16 cellular contexts compared by ENCODE assay signal in the genomic region with DNA sequence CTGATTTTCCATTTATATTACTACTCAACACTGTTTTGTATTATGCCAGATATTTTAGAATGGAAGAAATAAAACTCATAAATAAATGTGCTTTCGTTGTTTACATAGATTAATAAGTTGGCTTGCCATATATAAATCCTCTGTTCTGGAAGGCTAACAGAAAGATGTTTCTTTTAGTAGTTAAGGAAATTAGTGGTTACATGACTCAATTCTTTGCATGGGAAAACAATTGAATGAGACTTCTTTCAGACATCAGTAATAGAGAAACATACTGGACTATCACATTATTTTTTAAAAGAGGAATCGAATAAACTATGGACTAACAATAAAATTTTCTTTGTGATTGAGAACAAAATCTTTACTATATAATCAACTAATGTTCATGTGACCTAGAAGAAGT.
DNase-seq lines count a peak whose midpoint lies in the region; ATAC-seq and TF ChIP-seq lines count a peak whose summit lies in the region.
"Had no signal": no experiment of that assay in that cellular context is flagged by ENCODE, and none has a peak within 500 bp of the region (broad histone marks: within the 10 kb centered on the region; RNA-seq: fewer than 3 reads in every experiment).

No MANE protein-coding gene starts in this region.

- no peaks in the 10 kb centered on the region for H3K27me3 Mint-ChIP-seq in activated CD4-positive, alpha-beta memory T cell treated with anti-CD3 and anti-CD28 coated beads, Interleukin-2, amount 10 ng/mL, durations not matched to agents 7 days and 5 days
- H3K27me3 Mint-ChIP-seq: CD4-positive, alpha-beta memory T cell had no signal

- CTCF ChIA-PET in activated CD4-positive, alpha-beta memory T cell treated with anti-CD3 and anti-CD28 coated beads, Interleukin-2, amount 10 ng/mL, durations not matched to agents 7 days and 5 days (lab: Charles Lee) = no interaction called here

- H3K9me3 Mint-ChIP-seq in activated CD4-positive, alpha-beta memory T cell treated with anti-CD3 and anti-CD28 coated beads, Interleukin-2, amount 10 ng/mL, durations not matched to agents 7 days and 5 days = no peaks in the 10 kb centered on the region
- H3K9me3 Mint-ChIP-seq: CD4-positive, alpha-beta memory T cell had no signal

- H3K36me3 Mint-ChIP-seq in activated CD4-positive, alpha-beta memory T cell treated with anti-CD3 and anti-CD28 coated beads, Interleukin-2, amount 10 ng/mL, durations not matched to agents 7 days and 5 days (ENCODE audit: low read depth) = no peaks in the 10 kb centered on the region
- H3K36me3 Mint-ChIP-seq: CD4-positive, alpha-beta memory T cell had no signal

- no peak overlapping the region for H3K27ac Mint-ChIP-seq in activated CD4-positive, alpha-beta memory T cell treated with anti-CD3 and anti-CD28 coated beads, Interleukin-2, amount 10 ng/mL, durations not matched to agents 7 days and 5 days
- H3K27ac Mint-ChIP-seq: CD4-positive, alpha-beta memory T cell had no signal

- TF ChIP-seq CTCF in astrocyte of the spinal cord (IDR thresholded peaks at IDR 0.05; ENCODE audit: low read depth, low read length) (no peak), fibroblast of the aortic adventitia (IDR thresholded peaks at IDR 0.05; ENCODE audit: insufficient read depth, low read length) (no peak)

- intact Hi-C loops in left ventricle myocardium superior (cut with micrococcal nuclease) = no loop called here

- H3K4me3 ChIP-seq in astrocyte of the spinal cord (ENCODE audit: low read depth, low read length) (no peak overlapping the region), fibroblast of the aortic adventitia (ENCODE audit: low read depth, low read length) (no peak overlapping the region)
- H3K4me3 ChIP-seq: SK-N-MC had no signal

- no peaks in the 10 kb centered on the region for H3K4me1 Mint-ChIP-seq in activated CD4-positive, alpha-beta memory T cell treated with anti-CD3 and anti-CD28 coated beads, Interleukin-2, amount 10 ng/mL, durations not matched to agents 7 days and 5 days
- H3K4me1 Mint-ChIP-seq: CD4-positive, alpha-beta memory T cell had no signal

- no peak overlapping the region for H3K4me3 Mint-ChIP-seq in activated CD4-positive, alpha-beta memory T cell treated with anti-CD3 and anti-CD28 coated beads, Interleukin-2, amount 10 ng/mL, durations not matched to agents 7 days and 5 days
- H3K4me3 Mint-ChIP-seq: CD4-positive, alpha-beta memory T cell had no signal

- ATAC-seq in HG02852 (IDR thresholded peaks at IDR 0.05; ENCODE audit: unreplicated experiment) (no peak), left ventricle myocardium superior (no peak)

- DNase-seq in M059J (ENCODE audit: low read depth) (peak; percentile 39), astrocyte of the spinal cord (ENCODE audit: low read depth, low spot score) (peak; percentile 40), fibroblast of the aortic adventitia (ENCODE audit: low read depth) (peak; percentile 15), GM03348 (ENCODE audit: low spot score) (no peak), left ventricle myocardium superior (no peak)
- DNase-seq in activated CD4-positive, alpha-beta memory T cell treated with anti-CD3 and anti-CD28 coated beads, Interleukin-2, amount 10 ng/mL, durations not matched to agents 7 days and 5 days = no peak
- DNase-seq: CD4-positive, alpha-beta memory T cell; DMS79; GOT3; KG1; NCI-H1092; NCI-H2081 treated with DMSO at 0.1 percent for 48 hours; NCI-H510A; Right ventricle myocardium superior had no signal

- in situ Hi-C loops in astrocyte of the spinal cord (cut with HindIII; ENCODE audit: low sequenced_read_pairs) = no loop called here

- POLR2A ChIA-PET in activated CD4-positive, alpha-beta memory T cell treated with anti-CD3 and anti-CD28 coated beads, Interleukin-2, amount 10 ng/mL, durations not matched to agents 7 days and 5 days (lab: Charles Lee) = no interaction called here

Comparison
In these comparisons a context has a peak if more than half of its experiments do, and no peak if none do; other contexts are left out.
1. DNase-seq: peak in M059J (single experiment), astrocyte of the spinal cord (single experiment) and fibroblast of the aortic adventitia (single experiment); none in activated CD4-positive, alpha-beta memory T cell treated with anti-CD3 and anti-CD28 coated beads, Interleukin-2, amount 10 ng/mL, durations not matched to agents 7 days and 5 days (single experiment), GM03348 (single experiment) and left ventricle myocardium superior (single experiment).